In the genomic region with DNA sequence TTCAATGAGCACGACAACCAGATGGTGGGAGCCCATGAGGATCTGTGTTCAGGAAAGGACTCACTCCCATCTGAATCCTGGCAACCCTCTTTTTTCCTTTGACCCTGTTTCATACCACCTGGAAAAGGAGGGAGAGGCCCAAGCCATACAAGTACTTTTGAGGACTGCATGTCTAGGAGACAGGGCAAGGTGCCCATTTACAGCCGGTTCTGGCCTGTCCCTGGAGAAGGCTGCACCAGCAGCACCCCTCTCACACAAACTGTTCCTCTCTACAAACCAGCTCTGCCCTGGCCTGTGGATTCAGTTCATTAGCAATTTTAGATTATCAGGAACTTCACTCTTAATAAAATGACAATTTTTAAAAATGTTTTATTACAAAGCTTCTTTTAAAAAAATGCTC, we compare ENCODE assay signal across 11 cellular contexts.
"Had no signal": no experiment of that assay in that cellular context is flagged by ENCODE, and none has a peak within 500 bp of the region (broad histone marks: within the 10 kb centered on the region; RNA-seq: fewer than 3 reads in every experiment).

No MANE protein-coding gene starts in this region.

- DNase-seq: activated CD4-positive, alpha-beta T cell treated with anti-CD3 and anti-CD28 coated beads for 1 hour; caudate nucleus; colonic mucosa; foreskin keratinocyte; immature natural killer cell; mammary epithelial cell; stimulated activated CD4-positive, alpha-beta T cell treated with anti-CD3 and anti-CD28 coated beads, Interleukin-4, amount 100 ng/mL, for 1 hour; stimulated activated CD8-positive, alpha-beta memory T cell treated with anti-CD3 and anti-CD28 coated beads, Interleukin-4, amount 100 ng/mL, for 48 hours; T-helper 9 cell; testis had no signal

- H3K27me3 ChIP-seq: colonic mucosa, foreskin keratinocyte, testis had no signal

- H3K27ac Mint-ChIP-seq: immature natural killer cell had no signal

- ATAC-seq: foreskin keratinocyte had no signal

- H3K36me3 ChIP-seq: colonic mucosa had no signal

- H3K4me3 ChIP-seq: colonic mucosa, testis had no signal

- H3K27ac ChIP-seq: colonic mucosa, foreskin keratinocyte, testis had no signal

- H3K4me1 ChIP-seq: colonic mucosa, testis had no signal

- H3K9me3 ChIP-seq: colonic mucosa, testis had no signal

- H3K9me3 Mint-ChIP-seq: immature natural killer cell; stimulated activated naive CD8-positive, alpha-beta T cell treated with anti-CD3 and anti-CD28 coated beads, Interleukin-15, Interleukin-2, amounts not matched to agents 100 ng/mL and 50 ng/mL, for 24 hours had no signal
